In the genomic region with DNA sequence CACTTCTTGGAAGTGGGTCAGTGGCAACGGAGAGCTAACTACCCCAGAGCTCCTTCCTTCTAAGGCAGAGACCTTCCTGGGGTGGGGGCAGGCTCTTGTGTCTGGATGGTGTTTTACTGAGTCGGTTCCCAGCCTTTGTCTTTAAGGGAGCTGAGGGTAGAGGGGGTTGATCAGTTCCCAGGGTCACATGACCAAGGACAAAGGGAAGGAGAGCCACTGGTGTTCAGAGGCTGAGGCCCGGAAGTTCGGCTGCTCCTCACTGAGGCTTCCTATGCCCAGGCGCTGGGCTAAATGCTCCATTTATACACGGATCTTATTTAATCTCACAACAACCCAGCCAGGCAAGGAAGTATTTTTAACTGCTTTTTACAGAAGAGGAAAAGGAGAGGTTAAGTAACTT, we compare ENCODE assay signal across 8 cellular contexts. TPM values are rescaled to one million over a fixed set of nuclear protein-coding genes. Genes with fewer than 3 reads are reported as not detected.
A peak's percentile ranks its signal among the peaks of the same experiment; 100 is the strongest.
DNase-seq lines count a peak whose midpoint lies in the region; ATAC-seq and TF ChIP-seq lines count a peak whose summit lies in the region.

No MANE protein-coding gene starts in this region.

- H2AFZ ChIP-seq in mesenchymal stem cell (ENCODE audit: low read depth, low read length), result no peak overlapping the region

- no peak for TF ChIP-seq CTCF in tibial artery (IDR thresholded peaks at IDR 0.05)
- TF ChIP-seq CTCF in foreskin fibroblast (IDR thresholded peaks at IDR 0.05; ENCODE audit: low read depth, low read length), result no peak

- H3K14ac ChIP-seq in mesenchymal stem cell (ENCODE audit: low read length in 2 of 2), result no peak overlapping the region

- peak overlapping the region; percentile 64 for H3K27ac ChIP-seq in mesenchymal stem cell (ENCODE audit: low read length, poor library complexity, severe bottlenecking)
- peak overlapping the region; percentile 84 to 85 for H3K27ac ChIP-seq in tibial artery

- DNase-seq in T-helper 1 cell, result no peak
- DNase-seq in effector memory CD8-positive, alpha-beta T cell, result no peak
- DNase-seq in mesenchymal stem cell, result peak; percentile 76
- peak; percentile 72 to 79 for DNase-seq in tibial artery
- no peak for DNase-seq in dermis blood vessel endothelial cell
- DNase-seq in foreskin fibroblast, result no peak

- intact Hi-C loops in tibial artery (cut with DNase I; ENCODE audit: low total_unique reads), result no loop called here

- H3K4me3 Mint-ChIP-seq in T-helper 1 cell treated with Interleukin-12 subunit alpha and Interleukin-12 subunit beta and Interleukin-4 antibody, amounts not matched to agents 30 μg/mL and 1 μg/mL, for 36 hours, result peak overlapping the region; percentile 1
- H3K4me3 Mint-ChIP-seq in effector memory CD8-positive, alpha-beta T cell, result peak overlapping the region; percentile 20 to 44

- no peaks in the 10 kb centered on the region for H3K79me1 ChIP-seq in mesenchymal stem cell (replicated peaks; ENCODE audit: low read length, poor library complexity, severe bottlenecking)

- H3K9me3 ChIP-seq in mesenchymal stem cell (ENCODE audit: control insufficient read depth, low read length) (no peaks in the 10 kb centered on the region), tibial artery (no peaks in the 10 kb centered on the region)

- no peak for ATAC-seq in effector memory CD8-positive, alpha-beta T cell (replicated peaks)
- no peak for ATAC-seq in HG03565 (IDR thresholded peaks at IDR 0.05; ENCODE audit: unreplicated experiment)

- H3K27me3 Mint-ChIP-seq in T-helper 1 cell treated with Interleukin-12 subunit alpha and Interleukin-12 subunit beta and Interleukin-4 antibody, amounts not matched to agents 30 μg/mL and 1 μg/mL, for 36 hours (ENCODE audit: low read depth), result peaks cover 33% of the 10 kb centered on the region
- peaks cover 36 to 68% of the 10 kb centered on the region in 2 donors for H3K27me3 Mint-ChIP-seq in effector memory CD8-positive, alpha-beta T cell

- H3K36me3 ChIP-seq in mesenchymal stem cell (ENCODE audit: control insufficient read depth in 1 of 2, insufficient read depth in 2 of 2, low read depth in 1 of 2, low read length in 2 of 2) (peaks cover 7 to 18% of the 10 kb centered on the region in 2 experiments), tibial artery (peaks cover 0 to 33% (median 9%) of the 10 kb centered on the region in 3 donors)

- no peaks in the 10 kb centered on the region for H3K4me1 Mint-ChIP-seq in T-helper 1 cell treated with Interleukin-12 subunit alpha and Interleukin-12 subunit beta and Interleukin-4 antibody, amounts not matched to agents 30 μg/mL and 1 μg/mL, for 36 hours (ENCODE audit: low read depth)
- H3K4me1 Mint-ChIP-seq in effector memory CD8-positive, alpha-beta T cell (ENCODE audit: low read depth in 2 of 2), result peaks cover 5 to 8% of the 10 kb centered on the region in 2 donors

- peak overlapping the region; percentile 97 for H4K8ac ChIP-seq in mesenchymal stem cell (ENCODE audit: low read length)

- peak overlapping the region in 1 of 2 experiments; percentile 41 for H3K23ac ChIP-seq in mesenchymal stem cell (ENCODE audit: low read length in 2 of 2)

- H3K36me3 Mint-ChIP-seq in T-helper 1 cell treated with Interleukin-12 subunit alpha and Interleukin-12 subunit beta and Interleukin-4 antibody, amounts not matched to agents 30 μg/mL and 1 μg/mL, for 36 hours (ENCODE audit: low read depth), result no peaks in the 10 kb centered on the region
- H3K36me3 Mint-ChIP-seq in effector memory CD8-positive, alpha-beta T cell (ENCODE audit: insufficient read depth), result no peaks in the 10 kb centered on the region

- peak overlapping the region; percentile 44 for H4K91ac ChIP-seq in mesenchymal stem cell (ENCODE audit: low read length)

- H2BK120ac ChIP-seq in mesenchymal stem cell (ENCODE audit: low read depth, low read length), result peak overlapping the region; percentile 39

- H3K4me3 ChIP-seq in mesenchymal stem cell (ENCODE audit: insufficient read depth in 1 of 2, low read depth in 1 of 2, low read length in 2 of 2) (peak overlapping the region; percentile 53 to 89), tibial artery (peak overlapping the region; percentile 62 to 73), foreskin fibroblast (ENCODE audit: low read depth in 1 of 2, low read length in 2 of 2) (peak overlapping the region in 1 of 2 donors; percentile 27)

- no peak overlapping the region for H2BK5ac ChIP-seq in mesenchymal stem cell (ENCODE audit: low read depth, low read length, poor library complexity, severe bottlenecking)

- H3K9me3 Mint-ChIP-seq in T-helper 1 cell treated with Interleukin-12 subunit alpha and Interleukin-12 subunit beta and Interleukin-4 antibody, amounts not matched to agents 30 μg/mL and 1 μg/mL, for 36 hours, result no peaks in the 10 kb centered on the region
- H3K9me3 Mint-ChIP-seq in effector memory CD8-positive, alpha-beta T cell, result no peaks in the 10 kb centered on the region

- peak overlapping the region; percentile 68 for H2AK5ac ChIP-seq in mesenchymal stem cell (ENCODE audit: low read length, severe bottlenecking)

- H3K18ac ChIP-seq in mesenchymal stem cell (ENCODE audit: low read depth in 1 of 2, low read length in 2 of 2), result peak overlapping the region; percentile 71 to 81

- H3K27me3 ChIP-seq in mesenchymal stem cell (ENCODE audit: control insufficient read depth in 1 of 2, insufficient read depth in 1 of 2, low read length in 2 of 2) (peaks cover 4 to 7% of the 10 kb centered on the region in 2 experiments), tibial artery (no peaks in the 10 kb centered on the region)

- peak overlapping the region; percentile 62 to 65 for H3K4ac ChIP-seq in mesenchymal stem cell (ENCODE audit: low read depth in 1 of 2, low read length in 2 of 2)

- H3K9ac ChIP-seq in mesenchymal stem cell (ENCODE audit: low read length), result peak overlapping the region; percentile 92

- H3K27ac Mint-ChIP-seq in T-helper 1 cell treated with Interleukin-12 subunit alpha and Interleukin-12 subunit beta and Interleukin-4 antibody, amounts not matched to agents 30 μg/mL and 1 μg/mL, for 36 hours, result no peak overlapping the region
- peak overlapping the region in 1 of 2 donors; percentile 58 for H3K27ac Mint-ChIP-seq in effector memory CD8-positive, alpha-beta T cell

- H3K4me1 ChIP-seq in mesenchymal stem cell (ENCODE audit: control insufficient read depth, insufficient read depth, low read depth, low read length) (peaks cover 21% of the 10 kb centered on the region), tibial artery (peaks cover 3 to 33% (median 9%) of the 10 kb centered on the region in 4 donors)

- no peak overlapping the region for H2BK15ac ChIP-seq in mesenchymal stem cell (ENCODE audit: low read depth, poor library complexity, severe bottlenecking)

- H3K4me2 ChIP-seq in mesenchymal stem cell (ENCODE audit: low read length, poor library complexity, severe bottlenecking), result peak overlapping the region; percentile 83

- 14% methylated on average over 2 of the region's 6 CpGs for WGBS in mesenchymal stem cell

- H2BK12ac ChIP-seq in mesenchymal stem cell (ENCODE audit: low read length in 2 of 2), result peak overlapping the region; percentile 9 to 76

RNA-seq across cellular contexts. Expression of gene EPHB3, which starts 21.0 kb away (rescaled TPM):
- polyA plus RNA-seq in mesenchymal stem cell (2013, experiment 1 of 2), result 2.3 TPM
- 2.2 TPM for polyA plus RNA-seq in mesenchymal stem cell (2013, experiment 2 of 2)
- total RNA-seq in dermis blood vessel endothelial cell, result under 0.01 and 0.23 TPM in 2 replicates

Comparison
In these comparisons a context has a peak if more than half of its experiments do, and no peak if none do; other contexts are left out.
1. DNase-seq: peak in mesenchymal stem cell (single experiment) and tibial artery (2 of 2); none in T-helper 1 cell (0 of 5), effector memory CD8-positive, alpha-beta T cell (0 of 3), dermis blood vessel endothelial cell (single experiment) and foreskin fibroblast (0 of 2).